In genomic region chr22:43505896-43506295, GRCh38 we compare ENCODE assay signal across 29 cellular contexts.
"Had no signal": no experiment of that assay in that cellular context is flagged by ENCODE, and none has a peak within 500 bp of the region (broad histone marks: within the 10 kb centered on the region; RNA-seq: fewer than 3 reads in every experiment).

No MANE protein-coding gene starts in this region.

- H3K27me3 ChIP-seq: body of pancreas, cardiac muscle cell, colonic mucosa had no signal

- H3K4me3 ChIP-seq: body of pancreas, cardiac muscle cell, colonic mucosa had no signal

- H3K36me3 ChIP-seq: cardiac muscle cell, colonic mucosa, WERI-Rb-1 had no signal

- H3K4me1 Mint-ChIP-seq: activated B cell treated with CpG ODN at 0.5 μM for 24 hours; activated T-helper 17 cell treated with anti-CD3 and anti-CD28 coated beads, Interleukin-2, amount 50 U/mL, for 72 hours; endodermal cell; T-helper 17 cell had no signal

- ATAC-seq: activated CD4-positive, CD25-positive, alpha-beta regulatory T cell treated with anti-CD3 and anti-CD28 coated beads, Interleukin-2, amount 50 U/mL, for 24 hours; activated CD8-positive, alpha-beta T cell treated with anti-CD3 and anti-CD28 coated beads for 36 hours; activated T-cell treated with anti-CD3 and anti-CD28 coated beads, Interleukin-2, amount 50 U/mL, for 4 hours; activated T-helper 17 cell treated with anti-CD3 and anti-CD28 coated beads, Interleukin-2, amount 50 U/mL, for 72 hours; body of pancreas; esophagus mucosa; T-helper 17 cell had no signal

- H3K9me3 ChIP-seq: body of pancreas, colonic mucosa had no signal

- H3K27me3 Mint-ChIP-seq: activated B cell treated with CpG ODN at 0.5 μM for 24 hours; activated CD8-positive, alpha-beta T cell treated with anti-CD3 and anti-CD28 coated beads for 36 hours; activated naive CD8-positive, alpha-beta T cell; activated T-helper 17 cell treated with anti-CD3 and anti-CD28 coated beads, Interleukin-2, amount 50 U/mL, for 72 hours; T-helper 17 cell had no signal

- H3K27ac Mint-ChIP-seq: activated B cell treated with CpG ODN at 0.5 μM for 24 hours; activated CD8-positive, alpha-beta T cell treated with anti-CD3 and anti-CD28 coated beads for 36 hours; activated naive CD8-positive, alpha-beta T cell; activated T-helper 17 cell treated with anti-CD3 and anti-CD28 coated beads, Interleukin-2, amount 50 U/mL, for 72 hours; endodermal cell; T-helper 17 cell; T-helper 2 cell treated with Interferon-gamma antibody and Interleukin-4, amounts not matched to agents 5 μg/mL and 100 μg/mL, for 36 hours had no signal

- H3K36me3 Mint-ChIP-seq: activated naive CD8-positive, alpha-beta T cell had no signal

- H3K9me3 Mint-ChIP-seq: activated B cell treated with CpG ODN at 0.5 μM for 24 hours; activated CD8-positive, alpha-beta T cell treated with anti-CD3 and anti-CD28 coated beads for 36 hours; activated T-cell treated with anti-CD3 and anti-CD28 coated beads, Interleukin-2, amount 50 U/mL, for 4 hours; activated T-helper 17 cell treated with anti-CD3 and anti-CD28 coated beads, Interleukin-2, amount 50 U/mL, for 72 hours; endodermal cell; T-helper 2 cell treated with Interferon-gamma antibody and Interleukin-4, amounts not matched to agents 5 μg/mL and 100 μg/mL, for 36 hours had no signal

- DNase-seq: activated B cell treated with CpG ODN at 0.5 μM for 24 hours; activated CD4-positive, alpha-beta T cell treated with anti-CD3 and anti-CD28 coated beads for 48 hours; activated CD4-positive, alpha-beta T cell treated with anti-CD3 and anti-CD28 coated beads, Interleukin-2, amount 50 U/mL, for 1 hour; activated CD4-positive, alpha-beta T cell treated with anti-CD3 and anti-CD28 coated beads, Interleukin-2, amount 50 U/mL, for 48 hours; activated CD8-positive, alpha-beta memory T cell treated with anti-CD3 and anti-CD28 coated beads for 24 hours; activated CD8-positive, alpha-beta T cell treated with anti-CD3 and anti-CD28 coated beads for 36 hours; activated effector memory CD4-positive, alpha-beta T cell treated with Interleukin-2 at 50 U/mL for 16 hours; activated gamma-delta T cell treated with Interleukin-2 at 50 U/mL for 16 hours; activated naive CD4-positive, alpha-beta T cell treated with anti-CD3 and anti-CD28 coated beads, Interleukin-2, amount 50 U/mL, for 16 hours; activated naive CD4-positive, alpha-beta T cell treated with Interleukin-2 at 50 U/mL for 16 hours; activated T-cell treated with anti-CD3 and anti-CD28 coated beads, Interleukin-2, amount 50 U/mL, for 4 hours; amygdala; body of pancreas; central memory CD4-positive, alpha-beta T cell; cerebellar nuclear complex; colonic mucosa; effector CD8-positive, alpha-beta T cell; foreskin fibroblast; T-helper 1 cell; T-helper 17 cell; T1000; WERI-Rb-1 had no signal

- H3K27ac ChIP-seq: body of pancreas, cardiac muscle cell, colonic mucosa, WERI-Rb-1 had no signal

- H3K4me3 Mint-ChIP-seq: activated B cell treated with CpG ODN at 0.5 μM for 24 hours; activated CD8-positive, alpha-beta T cell treated with anti-CD3 and anti-CD28 coated beads for 36 hours; activated naive CD8-positive, alpha-beta T cell; activated T-cell treated with anti-CD3 and anti-CD28 coated beads, Interleukin-2, amount 50 U/mL, for 4 hours; activated T-helper 17 cell treated with anti-CD3 and anti-CD28 coated beads, Interleukin-2, amount 50 U/mL, for 72 hours; endodermal cell; T-helper 17 cell; T-helper 2 cell treated with Interferon-gamma antibody and Interleukin-4, amounts not matched to agents 5 μg/mL and 100 μg/mL, for 36 hours had no signal

- H3K4me1 ChIP-seq: body of pancreas, colonic mucosa had no signal
